17 cellular contexts compared by ENCODE assay signal in the genomic region with DNA sequence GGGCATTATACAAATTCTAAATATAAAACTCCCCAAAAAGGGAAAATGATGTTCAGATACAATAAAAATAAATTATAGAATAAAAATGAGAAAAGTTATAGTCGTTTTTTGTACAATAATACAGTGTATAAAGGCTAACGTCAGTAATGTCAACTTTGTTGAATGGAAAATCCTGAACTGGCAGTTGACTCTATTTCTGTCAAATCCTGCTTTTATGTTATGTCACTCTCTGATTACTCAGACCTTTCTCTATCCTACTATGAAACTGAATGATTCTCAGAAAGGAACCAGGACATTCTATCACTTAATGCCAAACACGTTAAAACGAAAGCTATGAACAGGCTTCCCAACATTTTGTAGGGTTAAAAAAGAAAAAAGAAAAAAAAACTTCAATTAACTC.
A peak's percentile ranks its signal among the peaks of the same experiment; 100 is the strongest.
DNase-seq lines count a peak whose midpoint lies in the region; ATAC-seq and TF ChIP-seq lines count a peak whose summit lies in the region.
"Had no signal": no experiment of that assay in that cellular context is flagged by ENCODE, and none has a peak within 500 bp of the region (broad histone marks: within the 10 kb centered on the region; RNA-seq: fewer than 3 reads in every experiment).

No MANE protein-coding gene starts in this region.

- H3K36me3 Mint-ChIP-seq in chondrocyte (ENCODE audit: low read depth) (no peaks in the 10 kb centered on the region), mesothelial cell of epicardium (peaks cover 13% of the 10 kb centered on the region), osteocyte (ENCODE audit: unreplicated experiment) (peaks cover 4% of the 10 kb centered on the region)
- H3K36me3 Mint-ChIP-seq: CD8-positive, alpha-beta T cell had no signal

- H3K27ac Mint-ChIP-seq in chondrocyte (ENCODE audit: unreplicated experiment) (peak overlapping the region; percentile 65), mesothelial cell of epicardium (peak overlapping the region; percentile 22), osteocyte (ENCODE audit: unreplicated experiment) (peak overlapping the region; percentile 18)
- H3K27ac Mint-ChIP-seq: B cell; CD4-positive, alpha-beta T cell; CD8-positive, alpha-beta T cell had no signal

- H3K9me3 Mint-ChIP-seq in chondrocyte (ENCODE audit: low read depth) (no peaks in the 10 kb centered on the region), mesothelial cell of epicardium (peaks cover 10% of the 10 kb centered on the region), osteocyte (ENCODE audit: unreplicated experiment) (no peaks in the 10 kb centered on the region)
- H3K9me3 Mint-ChIP-seq: CD4-positive, alpha-beta T cell; CD8-positive, alpha-beta T cell had no signal

- peak overlapping the region; percentile 23; the same call in 1 of the 2 replicates for H3K4me3 ChIP-seq in LNCaP clone FGC (ENCODE audit: low read depth, low read length)
- H3K4me3 ChIP-seq: A549; BLaER1 treated with 17β-estradiol and CSF1 and Interleukin-3, amounts not matched to agents 10 nM and 100 nM had no signal

- no peak for ATAC-seq in HG03520 (IDR thresholded peaks at IDR 0.05; ENCODE audit: unreplicated experiment)
- ATAC-seq: A549; CD8-positive, alpha-beta T cell had no signal

- H3K27me3 Mint-ChIP-seq in chondrocyte (ENCODE audit: low read depth) (no peaks in the 10 kb centered on the region), mesothelial cell of epicardium (ENCODE audit: low read depth) (no peaks in the 10 kb centered on the region), osteocyte (ENCODE audit: unreplicated experiment) (no peaks in the 10 kb centered on the region)
- H3K27me3 Mint-ChIP-seq: B cell; CD4-positive, alpha-beta T cell had no signal

- DNase-seq in LNCaP clone FGC (ENCODE audit: low read depth) (no peak), chondrocyte (ENCODE audit: low spot score) (no peak), mesothelial cell of epicardium (ENCODE audit: low spot score in 2 of 2, unreplicated experiment in 2 of 2) (no peak), osteocyte (ENCODE audit: extremely low spot score, unreplicated experiment) (no peak), NCI-H2029 (lab: John Stamatoyannopoulos, UW) (no peak)
- DNase-seq in activated effector memory CD4-positive, alpha-beta T cell treated with Interleukin-2 at 50 U/mL for 16 hours: no peak
- DNase-seq: AML-193; Caco-2; Calu3; CD4-positive, alpha-beta T cell; CD8-positive, alpha-beta T cell; DMS79 treated with DMSO at 0.1 percent for 48 hours; GF-D8 had no signal

- H3K4me1 Mint-ChIP-seq in chondrocyte (ENCODE audit: low read depth) (peaks cover 26% of the 10 kb centered on the region), mesothelial cell of epicardium (peaks cover 8% of the 10 kb centered on the region), osteocyte (ENCODE audit: unreplicated experiment) (peaks cover 20% of the 10 kb centered on the region)
- H3K4me1 Mint-ChIP-seq: B cell had no signal

- H3K4me3 Mint-ChIP-seq in chondrocyte (ENCODE audit: unreplicated experiment): no peak overlapping the region
- no peak overlapping the region for H3K4me3 Mint-ChIP-seq in mesothelial cell of epicardium
- H3K4me3 Mint-ChIP-seq in osteocyte (ENCODE audit: unreplicated experiment): no peak overlapping the region
- H3K4me3 Mint-ChIP-seq: B cell; CD4-positive, alpha-beta T cell; CD8-positive, alpha-beta T cell had no signal

- no peak for TF ChIP-seq CTCF in LNCaP clone FGC (IDR thresholded peaks at IDR 0.05; ENCODE audit: control insufficient read depth, extremely low read depth, insufficient read depth)
- TF ChIP-seq CTCF in chondrocyte (IDR thresholded peaks at IDR 0.05): no peak
- no peak for TF ChIP-seq CTCF in mesothelial cell of epicardium (IDR thresholded peaks at IDR 0.05; ENCODE audit: unreplicated experiment)
- TF ChIP-seq CTCF in osteocyte (IDR thresholded peaks at IDR 0.05): no peak
